Comparison of ENCODE assay signal across 10 cellular contexts in the genomic region with DNA sequence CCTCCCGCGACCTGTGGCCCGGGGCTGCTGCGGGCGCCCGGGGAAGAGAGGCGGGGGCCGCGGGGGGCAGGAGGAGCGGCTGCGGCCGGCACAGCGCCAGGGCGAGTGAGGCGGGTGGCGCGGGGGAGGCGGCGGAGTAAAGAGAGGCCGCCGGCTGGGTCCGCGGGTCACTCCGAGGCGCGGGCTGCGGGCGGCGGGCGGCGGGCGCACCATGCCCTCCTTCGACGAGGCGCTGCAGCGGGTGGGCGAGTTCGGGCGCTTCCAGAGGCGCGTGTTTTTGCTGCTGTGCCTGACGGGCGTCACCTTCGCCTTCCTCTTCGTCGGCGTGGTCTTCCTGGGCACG. TPM values are rescaled to one million over a fixed set of nuclear protein-coding genes. Genes with fewer than 3 reads are reported as not detected.
A peak's percentile ranks its signal among the peaks of the same experiment; 100 is the strongest.
DNase-seq lines count a peak whose midpoint lies in the region; ATAC-seq, FAIRE-seq and TF ChIP-seq lines count a peak whose summit lies in the region.
"Had no signal": no experiment of that assay in that cellular context is flagged by ENCODE, and none has a peak within 500 bp of the region (broad histone marks: within the 10 kb centered on the region; RNA-seq: fewer than 3 reads in every experiment).

A gene with protein sequence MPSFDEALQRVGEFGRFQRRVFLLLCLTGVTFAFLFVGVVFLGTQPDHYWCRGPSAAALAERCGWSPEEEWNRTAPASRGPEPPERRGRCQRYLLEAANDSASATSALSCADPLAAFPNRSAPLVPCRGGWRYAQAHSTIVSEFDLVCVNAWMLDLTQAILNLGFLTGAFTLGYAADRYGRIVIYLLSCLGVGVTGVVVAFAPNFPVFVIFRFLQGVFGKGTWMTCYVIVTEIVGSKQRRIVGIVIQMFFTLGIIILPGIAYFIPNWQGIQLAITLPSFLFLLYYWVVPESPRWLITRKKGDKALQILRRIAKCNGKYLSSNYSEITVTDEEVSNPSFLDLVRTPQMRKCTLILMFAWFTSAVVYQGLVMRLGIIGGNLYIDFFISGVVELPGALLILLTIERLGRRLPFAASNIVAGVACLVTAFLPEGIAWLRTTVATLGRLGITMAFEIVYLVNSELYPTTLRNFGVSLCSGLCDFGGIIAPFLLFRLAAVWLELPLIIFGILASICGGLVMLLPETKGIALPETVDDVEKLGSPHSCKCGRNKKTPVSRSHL (plus strand): TSS at position 170 of the 343 bp plus-strand sequence. CDS start 42 bp downstream, at position 212.

- DNase-seq in bronchial epithelial cell (ENCODE audit: low read depth) (no peak), kidney (no peak), HUDEP-2 (lab: John Stamatoyannopoulos, UW; ENCODE audit: unreplicated experiment in 76 of 76) (no peak), AML-193 (lab: John Stamatoyannopoulos, UW) (no peak), NCI-H524 (lab: John Stamatoyannopoulos, UW) (no peak)

- peaks cover 11% of the 10 kb centered on the region for H3K4me1 ChIP-seq in HUES48 (ENCODE audit: control insufficient read depth, insufficient read depth, low read length)
- H3K4me1 ChIP-seq in kidney (ENCODE audit: control insufficient read depth in 1 of 2, insufficient read depth in 1 of 2, low read depth in 1 of 2, low read length in 2 of 2): peaks cover 0 to 4% of the 10 kb centered on the region in 2 donors
- peaks cover 9% of the 10 kb centered on the region for H3K4me1 ChIP-seq in skeletal muscle satellite cell (ENCODE audit: control insufficient read depth, insufficient read depth, low read length)

- H3K36me3 ChIP-seq in HUES48 (ENCODE audit: control insufficient read depth, insufficient read depth, low read length): no peaks in the 10 kb centered on the region
- H3K36me3 ChIP-seq in bronchial epithelial cell (ENCODE audit: control insufficient read depth, insufficient read depth, low read length): no peaks in the 10 kb centered on the region
- no peaks in the 10 kb centered on the region for H3K36me3 ChIP-seq in kidney (ENCODE audit: control insufficient read depth in 1 of 2, insufficient read depth in 2 of 2, low read length in 2 of 2)
- no peaks in the 10 kb centered on the region for H3K36me3 ChIP-seq in skeletal muscle satellite cell (ENCODE audit: insufficient read depth, low read length)

- H3K4me3 ChIP-seq in HUES48 (ENCODE audit: low read depth, low read length) (peak within 1 kb of the TSS; percentile 58), bronchial epithelial cell (ENCODE audit: low read depth, low read length) (peak within 1 kb of the TSS; percentile 81), kidney (ENCODE audit: low read length in 2 of 2) (peak within 1 kb of the TSS; percentile 70), skeletal muscle satellite cell (ENCODE audit: low read length) (peak within 1 kb of the TSS; percentile 73)

- H3K27ac ChIP-seq in HUES48 (ENCODE audit: low read depth, low read length) (no peak within 1 kb of the TSS), kidney (ENCODE audit: low read depth in 2 of 2, low read length in 2 of 2) (peak within 1 kb of the TSS in 1 of 2 donors; percentile 37)
- H3K27ac ChIP-seq: KMS-11 had no signal

- FAIRE-seq in bronchial epithelial cell (lab: Jason Lieb, UNC): no peak
- no peak for FAIRE-seq in kidney (lab: Jason Lieb, UNC)

- H3K27me3 ChIP-seq in HUES48 (ENCODE audit: control insufficient read depth, insufficient read depth, low read length): peaks cover 51% of the 10 kb centered on the region
- no peaks in the 10 kb centered on the region for H3K27me3 ChIP-seq in bronchial epithelial cell (ENCODE audit: control insufficient read depth, insufficient read depth, low read length)
- H3K27me3 ChIP-seq in skeletal muscle satellite cell (ENCODE audit: control insufficient read depth, insufficient read depth, low read length): peaks cover 21% of the 10 kb centered on the region

- peak within 1 kb of the TSS; percentile 30; the same call in 1 of the 2 replicates for H3K9ac ChIP-seq in HUES48 (ENCODE audit: low read depth, low read length)
- H3K9ac ChIP-seq in kidney (ENCODE audit: low read length in 2 of 2): peak within 1 kb of the TSS; percentile 0 to 24
- H3K9ac ChIP-seq in skeletal muscle satellite cell (ENCODE audit: low read depth, low read length): peak within 1 kb of the TSS; percentile 34
- H3K9ac ChIP-seq: KMS-11 had no signal

- no peaks in the 10 kb centered on the region for H3K9me3 ChIP-seq in HUES48 (ENCODE audit: control insufficient read depth, insufficient read depth, low read length)
- H3K9me3 ChIP-seq in kidney (ENCODE audit: control insufficient read depth in 1 of 2, low read length in 2 of 2): no peaks in the 10 kb centered on the region
- no peaks in the 10 kb centered on the region for H3K9me3 ChIP-seq in skeletal muscle satellite cell (replicated peaks; ENCODE audit: low read length)

- no peak for ATAC-seq in GM21360 (IDR thresholded peaks at IDR 0.05; ENCODE audit: unreplicated experiment)

- no peak for TF ChIP-seq CTCF in bronchial epithelial cell (IDR thresholded peaks at IDR 0.05; ENCODE audit: insufficient read depth, low read length, severe bottlenecking)
- TF ChIP-seq CTCF in kidney (IDR thresholded peaks at IDR 0.05; ENCODE audit: borderline replicate concordance, extremely low read depth, insufficient read depth): no peak

- H3K4me2 ChIP-seq in skeletal muscle satellite cell (ENCODE audit: low read length): peak within 1 kb of the TSS; percentile 82
- H3K4me2 ChIP-seq: KMS-11 had no signal

- intact Hi-C loops in kidney (cut with DNase I): no loop called here

RNA-seq across cellular contexts. Expression of the gene that starts here (rescaled TPM):
- 8.2 and 8.6 TPM in 2 replicates for total RNA-seq in bronchial epithelial cell
- 6.4 TPM for total RNA-seq in kidney
- 7.4 TPM for polyA plus RNA-seq in kidney (ENCODE audit: insufficient read depth, low read depth, low replicate concordance)
- under 0.01 TPM in 1 of 2 replicates, not detected in the other for total RNA-seq in skeletal muscle satellite cell (2012; rRNA removed)
- total RNA-seq: lung microvascular endothelial cell had no signal
